In genomic region chr22:41034741-41035140, GRCh38 we compare ENCODE assay signal across 17 cellular contexts. TPM values are rescaled to one million over a fixed set of nuclear protein-coding genes. Genes with fewer than 3 reads are reported as not detected.
DNase-seq lines count a peak whose midpoint lies in the region; ATAC-seq and TF ChIP-seq lines count a peak whose summit lies in the region.
"Had no signal": no experiment of that assay in that cellular context is flagged by ENCODE, and none has a peak within 500 bp of the region (broad histone marks: within the 10 kb centered on the region; RNA-seq: fewer than 3 reads in every experiment).

No MANE protein-coding gene starts in this region.

- H3K36me3 ChIP-seq in BLaER1 treated with 17β-estradiol and CSF1 and Interleukin-3, amounts not matched to agents 10 nM and 100 nM: no peaks in the 10 kb centered on the region

- H3K27me3 Mint-ChIP-seq in naive B cell: peaks cover 0 to 10% (median 0%) of the 10 kb centered on the region in 3 donors

- DNase-seq in SIG-M5 treated with dmso at 0.1 percent for 504 hours (lab: John Stamatoyannopoulos, UW; ENCODE audit: unreplicated experiment) (peak; percentile 19), SIG-M5 (lab: John Stamatoyannopoulos, UW) (no peak), NB4 (ENCODE audit: low read depth) (peak; percentile 59), naive B cell (no peak), NCI-H1436 treated with DMSO at 0.1 percent for 48 hours (lab: John Stamatoyannopoulos, UW) (no peak)
- DNase-seq: 8988T; ACHN; CD8-positive, alpha-beta T cell; COR-L47; DND-41; GDM1; GOT3; HCEC 1CT had no signal

- no peaks in the 10 kb centered on the region for H3K27me3 ChIP-seq in BLaER1 treated with 17β-estradiol and CSF1 and Interleukin-3, amounts not matched to agents 10 nM and 100 nM

- H3K36me3 Mint-ChIP-seq in naive B cell: peaks cover 0 to 4% of the 10 kb centered on the region in 2 donors
- H3K36me3 Mint-ChIP-seq: CD8-positive, alpha-beta T cell had no signal

- peak overlapping the region in 3 of 11 experiments; percentile 23 to 46 (median 40); a peak in 3 of 22 replicates for H3K27ac ChIP-seq in BLaER1 treated with 17β-estradiol and CSF1 and Interleukin-3, amounts not matched to agents 10 nM and 100 nM
- H3K27ac ChIP-seq: C4-2B had no signal

- peaks cover 0 to 2% (median 0%) of the 10 kb centered on the region in 3 donors for H3K4me1 Mint-ChIP-seq in naive B cell
- H3K4me1 Mint-ChIP-seq: B cell had no signal

- no peak overlapping the region; a peak in 1 of 22 replicates for H3K9ac ChIP-seq in BLaER1 treated with 17β-estradiol and CSF1 and Interleukin-3, amounts not matched to agents 10 nM and 100 nM

- H3K27ac Mint-ChIP-seq in naive B cell: peak overlapping the region in 4 of 6 donors; percentile 1 to 89 (median 50)
- H3K27ac Mint-ChIP-seq: B cell; CD8-positive, alpha-beta T cell had no signal

- H3K9me3 ChIP-seq in BLaER1 treated with 17β-estradiol and CSF1 and Interleukin-3, amounts not matched to agents 10 nM and 100 nM (replicated peaks in 1 of 11): no peaks in the 10 kb centered on the region

- ATAC-seq in naive B cell (ENCODE audit: low read depth in 2 of 2) (no peak), HG02623 (IDR thresholded peaks at IDR 0.05; ENCODE audit: unreplicated experiment) (no peak)
- ATAC-seq: CD8-positive, alpha-beta T cell had no signal

- no peak overlapping the region for H3K4me3 ChIP-seq in BLaER1 treated with 17β-estradiol and CSF1 and Interleukin-3, amounts not matched to agents 10 nM and 100 nM
- no peak overlapping the region for H3K4me3 ChIP-seq in NB4 (ENCODE audit: low read depth, low read length)

- H3K4me3 Mint-ChIP-seq in naive B cell: no peak overlapping the region
- H3K4me3 Mint-ChIP-seq: B cell; CD8-positive, alpha-beta T cell had no signal

- H3K9me3 Mint-ChIP-seq in naive B cell: no peaks in the 10 kb centered on the region
- H3K9me3 Mint-ChIP-seq: CD8-positive, alpha-beta T cell had no signal

- no peak for TF ChIP-seq POLR2A in NB4 (IDR thresholded peaks at IDR 0.05; ENCODE audit: extremely low read depth, insufficient read length)

- H4K20me1 ChIP-seq in BLaER1 treated with 17β-estradiol and CSF1 and Interleukin-3, amounts not matched to agents 10 nM and 100 nM: no peaks in the 10 kb centered on the region

- peaks cover 6 to 34% (median 15%) of the 10 kb centered on the region in 10 experiments for H3K4me1 ChIP-seq in BLaER1 treated with 17β-estradiol and CSF1 and Interleukin-3, amounts not matched to agents 10 nM and 100 nM

- no peak for TF ChIP-seq CTCF in NB4 (IDR thresholded peaks at IDR 0.05; ENCODE audit: low read depth, low read length)

- peak overlapping the region in 10 of 11 experiments; percentile 18 to 65 (median 46); a peak in 15 of 22 replicates for H3K4me2 ChIP-seq in BLaER1 treated with 17β-estradiol and CSF1 and Interleukin-3, amounts not matched to agents 10 nM and 100 nM

RNA-seq across cellular contexts. Expression of gene EP300, which starts 57.7 kb away (rescaled TPM):
- polyA plus RNA-seq in naive B cell (ENCODE audit: low read depth in 6 of 6): 10 to 100 TPM; 17.0 to 41.3 (median 20.1) TPM

Comparison
In these comparisons a context has a peak if more than half of its experiments do, and no peak if none do; other contexts are left out.
1. DNase-seq: peak in SIG-M5 treated with dmso at 0.1 percent for 504 hours (single experiment) and NB4 (single experiment); none in SIG-M5 (single experiment), naive B cell (single experiment) and NCI-H1436 treated with DMSO at 0.1 percent for 48 hours (single experiment).